In genomic region chr18:47409519-47409918, GRCh38 we compare ENCODE assay signal across 24 cellular contexts.
"Had no signal": no experiment of that assay in that cellular context is flagged by ENCODE, and none has a peak within 500 bp of the region (broad histone marks: within the 10 kb centered on the region; RNA-seq: fewer than 3 reads in every experiment).

No MANE protein-coding gene starts in this region.

- H3K4me1 ChIP-seq: foreskin keratinocyte, gastroesophageal sphincter, left lung, lower lobe of right lung had no signal

- H3K9me3 ChIP-seq: gastroesophageal sphincter, heart left ventricle, lower lobe of right lung, mucosa of descending colon had no signal

- H2AFZ ChIP-seq: hepatocyte had no signal

- H3K27ac ChIP-seq: coronary artery, epithelial cell of prostate, foreskin keratinocyte, gastroesophageal sphincter, heart left ventricle, hepatocyte, left lung, lower lobe of right lung had no signal

- H3K27me3 ChIP-seq: foreskin keratinocyte, gastroesophageal sphincter, hepatocyte, left lung had no signal

- DNase-seq: dermis blood vessel endothelial cell; effector CD8-positive, alpha-beta T cell; effector memory CD8-positive, alpha-beta T cell; erythroblast; foreskin keratinocyte; heart left ventricle; hypothalamus; left cardiac atrium; left lung; left ventricle myocardium superior; lower lobe of right lung; mesenchymal stem cell; mucosa of descending colon; naive B cell; naive thymus-derived CD8-positive, alpha-beta T cell had no signal

- H3K4me3 ChIP-seq: coronary artery, gastroesophageal sphincter, heart left ventricle, hepatocyte, left lung, lower lobe of right lung, mucosa of descending colon had no signal

- H3K4me2 ChIP-seq: hepatocyte had no signal

- H3K36me3 ChIP-seq: gastroesophageal sphincter, heart left ventricle, left lung, lower lobe of right lung had no signal

- FAIRE-seq: colon, endothelial cell of umbilical vein, frontal cortex, islet of Langerhans, keratinocyte had no signal

- H3K79me2 ChIP-seq: hepatocyte had no signal
